ENCODE assay signal across 18 cellular contexts in the genomic region with DNA sequence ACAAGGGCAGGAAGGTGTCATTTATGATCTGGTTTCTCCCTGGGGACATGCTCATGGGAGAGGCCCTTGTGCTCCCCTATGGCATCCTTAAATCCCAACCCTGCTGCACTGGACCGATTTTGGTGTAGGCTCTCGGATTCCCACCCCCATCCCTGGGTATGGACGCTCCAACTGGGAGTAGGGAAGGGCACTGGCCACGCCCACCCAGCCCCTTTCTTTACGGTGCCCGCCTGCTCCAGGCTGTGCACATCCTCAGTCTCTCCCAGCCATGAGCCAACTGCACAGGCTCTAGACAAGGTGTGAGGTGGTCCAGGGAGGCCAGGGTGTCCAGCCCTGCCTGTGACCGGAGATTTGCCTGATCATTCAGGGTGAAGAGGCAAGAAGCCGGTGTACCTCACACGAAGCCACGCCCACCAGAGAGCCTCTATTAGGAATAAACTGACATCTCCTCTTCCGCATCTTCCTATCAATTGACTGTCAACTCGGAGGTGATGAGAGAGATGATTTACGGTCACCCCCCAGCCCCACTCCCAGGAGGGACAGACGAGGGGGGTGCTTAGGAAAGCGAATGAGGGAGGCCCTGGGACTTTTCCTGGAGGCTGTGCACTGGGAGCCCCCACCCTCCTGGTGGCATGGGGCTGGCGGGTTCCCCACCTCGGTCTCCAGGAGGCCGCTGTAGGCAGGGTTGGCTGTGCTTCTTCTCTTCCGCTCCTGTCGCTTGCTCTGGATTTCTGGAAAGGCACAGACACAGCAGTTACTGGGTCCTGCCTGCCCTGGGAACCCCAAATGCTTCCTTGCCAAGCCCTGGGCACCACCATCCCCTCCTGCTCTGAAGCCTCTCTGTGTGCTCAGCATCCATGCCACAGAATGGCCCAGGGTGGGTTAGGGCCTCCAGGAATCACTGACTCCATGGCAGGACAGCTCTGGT.
"Had no signal": no experiment of that assay in that cellular context is flagged by ENCODE, and none has a peak within 500 bp of the region (broad histone marks: within the 10 kb centered on the region; RNA-seq: fewer than 3 reads in every experiment).

No MANE protein-coding gene starts in this region.

- H3K27ac ChIP-seq: cardiac muscle cell, epithelial cell of prostate, hepatocyte, ovary, psoas muscle had no signal

- H3K36me3 ChIP-seq: cardiac muscle cell, ovary had no signal

- H3K9me3 Mint-ChIP-seq: activated T-helper 1 cell treated with anti-CD3 and anti-CD28 coated beads, Interleukin-12 subunit alpha, Interleukin-12 subunit beta, Interleukin-2, Interleukin-4 antibody, amounts not matched to agents 30 ng/mL and 10 ng/mL and 1 ng/mL, durations not matched to agents 14 hours and 24 hours and 36 hours; neural crest cell; stimulated activated naive CD8-positive, alpha-beta T cell treated with anti-CD3 and anti-CD28 coated beads, Interleukin-15, Interleukin-2, amounts not matched to agents 100 ng/mL and 50 ng/mL, for 24 hours; T-helper 1 cell treated with Interleukin-12 subunit alpha and Interleukin-12 subunit beta and Interleukin-4 antibody, amounts not matched to agents 30 μg/mL and 1 μg/mL, for 36 hours; type B pancreatic cell had no signal

- H3K27me3 Mint-ChIP-seq: stimulated activated naive CD8-positive, alpha-beta T cell treated with anti-CD3 and anti-CD28 coated beads, Interleukin-15, Interleukin-2, amounts not matched to agents 100 ng/mL and 50 ng/mL, for 24 hours; type B pancreatic cell had no signal

- H2AFZ ChIP-seq: hepatocyte had no signal

- H3K36me3 Mint-ChIP-seq: activated naive CD8-positive, alpha-beta T cell; type B pancreatic cell had no signal

- H3K9me3 ChIP-seq: ovary, psoas muscle had no signal

- H3K27ac Mint-ChIP-seq: activated naive CD8-positive, alpha-beta T cell; activated T-helper 1 cell treated with anti-CD3 and anti-CD28 coated beads, Interleukin-12 subunit alpha, Interleukin-12 subunit beta, Interleukin-2, Interleukin-4 antibody, amounts not matched to agents 30 ng/mL and 10 ng/mL and 1 ng/mL, durations not matched to agents 14 hours and 24 hours and 36 hours; stimulated activated naive CD8-positive, alpha-beta T cell treated with anti-CD3 and anti-CD28 coated beads, Interleukin-15, Interleukin-2, amounts not matched to agents 100 ng/mL and 50 ng/mL, for 24 hours; T-helper 1 cell treated with Interleukin-12 subunit alpha and Interleukin-12 subunit beta and Interleukin-4 antibody, amounts not matched to agents 30 μg/mL and 1 μg/mL, for 36 hours; type B pancreatic cell had no signal

- DNase-seq: activated CD4-positive, alpha-beta T cell treated with anti-CD3 and anti-CD28 coated beads, Interleukin-2, amount 50 U/mL, for 1 hour; amygdala; foreskin fibroblast; left colon; psoas muscle; right cardiac atrium had no signal

- H3K27me3 ChIP-seq: cardiac muscle cell, hepatocyte, ovary had no signal

- H3K4me3 ChIP-seq: cardiac muscle cell, hepatocyte, lung, ovary, psoas muscle had no signal

- H3K4me2 ChIP-seq: hepatocyte had no signal

- H3K4me1 ChIP-seq: psoas muscle had no signal

- H3K4me3 Mint-ChIP-seq: activated naive CD8-positive, alpha-beta T cell; activated T-helper 1 cell treated with anti-CD3 and anti-CD28 coated beads, Interleukin-12 subunit alpha, Interleukin-12 subunit beta, Interleukin-2, Interleukin-4 antibody, amounts not matched to agents 30 ng/mL and 10 ng/mL and 1 ng/mL, durations not matched to agents 14 hours and 24 hours and 36 hours; neural crest cell; stimulated activated naive CD8-positive, alpha-beta T cell treated with anti-CD3 and anti-CD28 coated beads, Interleukin-15, Interleukin-2, amounts not matched to agents 100 ng/mL and 50 ng/mL, for 24 hours; T-helper 1 cell treated with Interleukin-12 subunit alpha and Interleukin-12 subunit beta and Interleukin-4 antibody, amounts not matched to agents 30 μg/mL and 1 μg/mL, for 36 hours; type B pancreatic cell had no signal

- ATAC-seq: activated CD4-positive, CD25-positive, alpha-beta regulatory T cell treated with anti-CD3 and anti-CD28 coated beads, Interleukin-2, amount 50 U/mL, for 24 hours; left colon; psoas muscle; right cardiac atrium had no signal
